ENCODE assay signal across 8 cellular contexts in the genomic region with DNA sequence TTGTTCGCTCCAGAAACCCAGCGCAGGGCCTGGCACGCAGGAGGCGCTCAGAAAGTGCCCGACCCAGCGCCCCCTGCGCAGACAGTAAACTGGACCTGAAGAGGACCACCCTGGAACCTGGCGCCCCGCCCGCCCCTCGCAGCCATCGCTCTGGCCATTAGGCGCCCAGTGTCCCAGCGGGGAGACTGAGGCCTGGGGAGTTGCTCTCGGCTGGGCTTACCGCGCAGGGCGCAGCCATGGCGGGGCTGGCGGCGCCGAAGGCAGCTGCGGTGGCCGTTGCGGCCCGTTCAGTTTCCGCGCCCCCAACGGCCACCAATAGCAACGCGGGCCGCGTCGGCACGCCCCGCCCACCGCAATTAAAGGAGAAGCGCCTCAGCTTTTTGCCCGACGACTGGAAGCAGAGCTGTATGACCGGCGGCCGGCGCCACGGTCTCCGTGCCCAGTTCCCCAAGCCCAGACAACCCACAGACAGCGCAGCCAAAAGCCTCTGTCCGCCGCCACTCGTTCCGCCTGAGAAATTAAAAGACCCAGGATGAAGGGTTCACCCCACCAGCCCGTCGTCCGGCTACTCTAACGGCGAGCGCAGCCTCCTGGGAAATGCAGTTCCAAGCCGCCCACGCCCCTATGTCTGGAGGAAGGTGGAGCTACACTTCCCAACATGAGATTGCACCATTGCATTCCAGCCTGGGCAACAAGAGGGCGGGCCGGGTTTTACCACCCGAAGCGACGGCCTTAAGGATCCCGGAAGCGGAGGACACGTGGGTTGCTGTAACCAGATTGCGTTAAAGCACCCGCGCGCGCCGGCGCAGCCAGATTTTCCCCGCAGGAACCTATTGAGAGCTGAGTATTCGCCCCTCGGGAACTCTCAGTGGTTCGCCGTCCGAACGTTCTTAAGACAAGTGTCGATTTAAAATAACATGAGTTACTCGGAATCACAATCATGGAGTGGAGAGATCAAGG.
DNase-seq lines count a peak whose midpoint lies in the region; ATAC-seq and FAIRE-seq lines count a peak whose summit lies in the region.

POC1A (minus strand) TSS at position 289 of the 960 bp plus-strand sequence; CDS start at position 238, 51 bp downstream.

- H3K27me3 Mint-ChIP-seq in effector memory CD8-positive, alpha-beta T cell: no peaks in the 10 kb centered on the region
- H3K27me3 Mint-ChIP-seq in memory B cell: no peaks in the 10 kb centered on the region

- peak within 1 kb of the TSS; percentile 89 to 93 for H3K27ac Mint-ChIP-seq in effector memory CD8-positive, alpha-beta T cell
- peak within 1 kb of the TSS; percentile 93 for H3K27ac Mint-ChIP-seq in memory B cell

- peak; percentile 98 for FAIRE-seq in HTR-8/SVneo (lab: Jason Lieb, UNC)

- H3K36me3 ChIP-seq in NT2/D1 (ENCODE audit: insufficient read depth, insufficient read length, low read length): peaks cover 19% of the 10 kb centered on the region

- peak within 1 kb of the TSS; percentile 92 to 95 for H3K4me3 Mint-ChIP-seq in effector memory CD8-positive, alpha-beta T cell
- H3K4me3 Mint-ChIP-seq in memory B cell: peak within 1 kb of the TSS; percentile 97

- ATAC-seq in GM21381 (IDR thresholded peaks at IDR 0.05; ENCODE audit: unreplicated experiment) (peak; percentile 75), memory B cell (ENCODE audit: low read depth) (peak; percentile 88)
- ATAC-seq in effector memory CD8-positive, alpha-beta T cell (replicated peaks): peak; percentile 86

- H3K4me1 ChIP-seq in NT2/D1 (ENCODE audit: insufficient read depth, insufficient read length): peaks cover 3% of the 10 kb centered on the region

- H3K4me3 ChIP-seq in NT2/D1 (ENCODE audit: insufficient read length, low read depth): peak within 1 kb of the TSS; percentile 86

- H3K4me1 Mint-ChIP-seq in effector memory CD8-positive, alpha-beta T cell (ENCODE audit: low read depth in 2 of 2): peaks cover 4 to 10% of the 10 kb centered on the region in 2 donors
- peaks cover 9% of the 10 kb centered on the region for H3K4me1 Mint-ChIP-seq in memory B cell

- peaks cover 9% of the 10 kb centered on the region for H3K36me3 Mint-ChIP-seq in effector memory CD8-positive, alpha-beta T cell (ENCODE audit: insufficient read depth)
- no peaks in the 10 kb centered on the region for H3K36me3 Mint-ChIP-seq in memory B cell

- no peaks in the 10 kb centered on the region for H3K9me3 Mint-ChIP-seq in effector memory CD8-positive, alpha-beta T cell
- no peaks in the 10 kb centered on the region for H3K9me3 Mint-ChIP-seq in memory B cell

- DNase-seq in COR-L47 (lab: John Stamatoyannopoulos, UW) (peak; percentile 84), HTR-8/SVneo (ENCODE audit: insufficient read length, low spot score) (peak; percentile 97), NT2/D1 (ENCODE audit: low read depth, low spot score) (peak; percentile 92), memory B cell (ENCODE audit: low spot score in 2 of 2) (peak; percentile 77 to 84)
- peak; percentile 71 to 89 (median 72) for DNase-seq in activated CD8-positive, alpha-beta memory T cell treated with anti-CD3 and anti-CD28 coated beads for 48 hours (ENCODE audit: low read depth in 2 of 3, low spot score in 2 of 3)
- peak; percentile 78 to 79 (median 78) for DNase-seq in effector memory CD8-positive, alpha-beta T cell
- peak; percentile 72 for DNase-seq in stimulated activated CD8-positive, alpha-beta memory T cell treated with anti-CD3 and anti-CD28 coated beads, Interleukin-12 subunit alpha, Interleukin-12 subunit beta, amount 100 ng/mL, for 1 hour (ENCODE audit: low read depth)

- H3K9ac ChIP-seq in NT2/D1 (ENCODE audit: insufficient read length, low read depth): peak within 1 kb of the TSS; percentile 97

- H3K9me3 ChIP-seq in NT2/D1 (ENCODE audit: insufficient read depth, low read length): no peaks in the 10 kb centered on the region

- H3K27me3 ChIP-seq in NT2/D1 (ENCODE audit: insufficient read depth, insufficient read length): no peaks in the 10 kb centered on the region

Comparison
In these comparisons a context has a peak if more than half of its experiments do, and no peak if none do; other contexts are left out.
1. Peak in every context shown above with its lines: DNase-seq, ATAC-seq and H3K4me3 ChIP-seq.